1 cellular context compared by ENCODE assay signal in the genomic region with DNA sequence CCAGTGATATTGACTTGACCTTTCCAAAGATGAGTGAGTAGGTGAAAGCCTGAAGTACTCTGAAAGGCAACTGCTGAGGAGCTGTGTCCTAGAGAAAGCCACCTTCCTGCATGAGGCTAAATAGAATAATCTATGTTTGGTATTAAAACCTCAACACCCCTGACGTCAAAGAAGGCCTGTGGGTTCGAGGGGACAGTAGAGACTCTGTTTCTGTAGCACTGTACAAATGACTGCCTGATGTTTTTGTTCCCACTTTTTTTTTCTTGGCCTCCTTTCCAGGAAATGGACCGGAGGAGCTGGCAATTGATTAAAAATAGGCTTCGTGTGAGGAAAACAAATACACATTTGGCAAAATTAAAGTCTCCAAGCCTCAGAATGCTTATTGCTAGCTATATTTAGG.
TF ChIP-seq lines count a peak whose summit lies in the region.

No MANE protein-coding gene starts in this region.

TF ChIP-seq in HepG2, 621 proteins besides CTCF, POLR2A, EP300 and RAD21:
- TF ChIP-seq KMT2B (CRISPR knock-in tag; IDR thresholded peaks at IDR 0.05) (no peak), ZNF883 (CRISPR knock-in tag; IDR thresholded peaks at IDR 0.05; ENCODE audit: not compliant biosample characterization) (no peak), ZNF746 (CRISPR knock-in tag; IDR thresholded peaks at IDR 0.05) (no peak), FOXK1 (CRISPR knock-in tag; IDR thresholded peaks at IDR 0.05; ENCODE audit: borderline replicate concordance, low read depth) (no peak), FOSL1 (CRISPR knock-in tag; IDR thresholded peaks at IDR 0.05; ENCODE audit: borderline replicate concordance) (no peak), MEIS1 (CRISPR knock-in tag; IDR thresholded peaks at IDR 0.05; ENCODE audit: borderline replicate concordance) (no peak), SRSF9 (IDR thresholded peaks at IDR 0.05; ENCODE audit: borderline replicate concordance, insufficient read depth, low read depth, low read length, poor library complexity, severe bottlenecking) (no peak), GZF1 (CRISPR knock-in tag; IDR thresholded peaks at IDR 0.05) (no peak), CHD4 (IDR thresholded peaks at IDR 0.05; ENCODE audit: borderline replicate concordance, low read length) (no peak), U2AF1 (optimal IDR thresholded peaks at IDR 0.05; ENCODE audit: low read depth, low read length) (no peak), ZNF672 (CRISPR knock-in tag; IDR thresholded peaks at IDR 0.05) (no peak), XRCC5 (optimal IDR thresholded peaks at IDR 0.05; ENCODE audit: low read length) (no peak)
- TF ChIP-seq, protein P1, sequence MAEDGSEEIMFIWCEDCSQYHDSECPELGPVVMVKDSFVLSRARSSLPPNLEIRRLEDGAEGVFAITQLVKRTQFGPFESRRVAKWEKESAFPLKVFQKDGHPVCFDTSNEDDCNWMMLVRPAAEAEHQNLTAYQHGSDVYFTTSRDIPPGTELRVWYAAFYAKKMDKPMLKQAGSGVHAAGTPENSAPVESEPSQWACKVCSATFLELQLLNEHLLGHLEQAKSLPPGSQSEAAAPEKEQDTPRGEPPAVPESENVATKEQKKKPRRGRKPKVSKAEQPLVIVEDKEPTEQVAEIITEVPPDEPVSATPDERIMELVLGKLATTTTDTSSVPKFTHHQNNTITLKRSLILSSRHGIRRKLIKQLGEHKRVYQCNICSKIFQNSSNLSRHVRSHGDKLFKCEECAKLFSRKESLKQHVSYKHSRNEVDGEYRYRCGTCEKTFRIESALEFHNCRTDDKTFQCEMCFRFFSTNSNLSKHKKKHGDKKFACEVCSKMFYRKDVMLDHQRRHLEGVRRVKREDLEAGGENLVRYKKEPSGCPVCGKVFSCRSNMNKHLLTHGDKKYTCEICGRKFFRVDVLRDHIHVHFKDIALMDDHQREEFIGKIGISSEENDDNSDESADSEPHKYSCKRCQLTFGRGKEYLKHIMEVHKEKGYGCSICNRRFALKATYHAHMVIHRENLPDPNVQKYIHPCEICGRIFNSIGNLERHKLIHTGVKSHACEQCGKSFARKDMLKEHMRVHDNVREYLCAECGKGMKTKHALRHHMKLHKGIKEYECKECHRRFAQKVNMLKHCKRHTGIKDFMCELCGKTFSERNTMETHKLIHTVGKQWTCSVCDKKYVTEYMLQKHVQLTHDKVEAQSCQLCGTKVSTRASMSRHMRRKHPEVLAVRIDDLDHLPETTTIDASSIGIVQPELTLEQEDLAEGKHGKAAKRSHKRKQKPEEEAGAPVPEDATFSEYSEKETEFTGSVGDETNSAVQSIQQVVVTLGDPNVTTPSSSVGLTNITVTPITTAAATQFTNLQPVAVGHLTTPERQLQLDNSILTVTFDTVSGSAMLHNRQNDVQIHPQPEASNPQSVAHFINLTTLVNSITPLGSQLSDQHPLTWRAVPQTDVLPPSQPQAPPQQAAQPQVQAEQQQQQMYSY (CRISPR knock-in tag; IDR thresholded peaks at IDR 0.05), result no peak
- TF ChIP-seq, protein P2, sequence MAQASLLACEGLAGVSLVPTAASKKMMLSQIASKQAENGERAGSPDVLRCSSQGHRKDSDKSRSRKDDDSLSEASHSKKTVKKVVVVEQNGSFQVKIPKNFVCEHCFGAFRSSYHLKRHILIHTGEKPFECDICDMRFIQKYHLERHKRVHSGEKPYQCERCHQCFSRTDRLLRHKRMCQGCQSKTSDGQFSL (CRISPR knock-in tag; IDR thresholded peaks at IDR 0.05), result no peak
- TF ChIP-seq, protein P3, sequence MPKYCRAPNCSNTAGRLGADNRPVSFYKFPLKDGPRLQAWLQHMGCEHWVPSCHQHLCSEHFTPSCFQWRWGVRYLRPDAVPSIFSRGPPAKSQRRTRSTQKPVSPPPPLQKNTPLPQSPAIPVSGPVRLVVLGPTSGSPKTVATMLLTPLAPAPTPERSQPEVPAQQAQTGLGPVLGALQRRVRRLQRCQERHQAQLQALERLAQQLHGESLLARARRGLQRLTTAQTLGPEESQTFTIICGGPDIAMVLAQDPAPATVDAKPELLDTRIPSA (CRISPR knock-in tag; IDR thresholded peaks at IDR 0.05; ENCODE audit: borderline replicate concordance), result no peak
- TF ChIP-seq, protein P4, sequence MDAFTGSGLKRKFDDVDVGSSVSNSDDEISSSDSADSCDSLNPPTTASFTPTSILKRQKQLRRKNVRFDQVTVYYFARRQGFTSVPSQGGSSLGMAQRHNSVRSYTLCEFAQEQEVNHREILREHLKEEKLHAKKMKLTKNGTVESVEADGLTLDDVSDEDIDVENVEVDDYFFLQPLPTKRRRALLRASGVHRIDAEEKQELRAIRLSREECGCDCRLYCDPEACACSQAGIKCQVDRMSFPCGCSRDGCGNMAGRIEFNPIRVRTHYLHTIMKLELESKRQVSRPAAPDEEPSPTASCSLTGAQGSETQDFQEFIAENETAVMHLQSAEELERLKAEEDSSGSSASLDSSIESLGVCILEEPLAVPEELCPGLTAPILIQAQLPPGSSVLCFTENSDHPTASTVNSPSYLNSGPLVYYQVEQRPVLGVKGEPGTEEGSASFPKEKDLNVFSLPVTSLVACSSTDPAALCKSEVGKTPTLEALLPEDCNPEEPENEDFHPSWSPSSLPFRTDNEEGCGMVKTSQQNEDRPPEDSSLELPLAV (CRISPR knock-in tag; conservative IDR thresholded peaks at IDR 0.05; ENCODE audit: low read depth), result no peak
- TF ChIP-seq, protein P5, sequence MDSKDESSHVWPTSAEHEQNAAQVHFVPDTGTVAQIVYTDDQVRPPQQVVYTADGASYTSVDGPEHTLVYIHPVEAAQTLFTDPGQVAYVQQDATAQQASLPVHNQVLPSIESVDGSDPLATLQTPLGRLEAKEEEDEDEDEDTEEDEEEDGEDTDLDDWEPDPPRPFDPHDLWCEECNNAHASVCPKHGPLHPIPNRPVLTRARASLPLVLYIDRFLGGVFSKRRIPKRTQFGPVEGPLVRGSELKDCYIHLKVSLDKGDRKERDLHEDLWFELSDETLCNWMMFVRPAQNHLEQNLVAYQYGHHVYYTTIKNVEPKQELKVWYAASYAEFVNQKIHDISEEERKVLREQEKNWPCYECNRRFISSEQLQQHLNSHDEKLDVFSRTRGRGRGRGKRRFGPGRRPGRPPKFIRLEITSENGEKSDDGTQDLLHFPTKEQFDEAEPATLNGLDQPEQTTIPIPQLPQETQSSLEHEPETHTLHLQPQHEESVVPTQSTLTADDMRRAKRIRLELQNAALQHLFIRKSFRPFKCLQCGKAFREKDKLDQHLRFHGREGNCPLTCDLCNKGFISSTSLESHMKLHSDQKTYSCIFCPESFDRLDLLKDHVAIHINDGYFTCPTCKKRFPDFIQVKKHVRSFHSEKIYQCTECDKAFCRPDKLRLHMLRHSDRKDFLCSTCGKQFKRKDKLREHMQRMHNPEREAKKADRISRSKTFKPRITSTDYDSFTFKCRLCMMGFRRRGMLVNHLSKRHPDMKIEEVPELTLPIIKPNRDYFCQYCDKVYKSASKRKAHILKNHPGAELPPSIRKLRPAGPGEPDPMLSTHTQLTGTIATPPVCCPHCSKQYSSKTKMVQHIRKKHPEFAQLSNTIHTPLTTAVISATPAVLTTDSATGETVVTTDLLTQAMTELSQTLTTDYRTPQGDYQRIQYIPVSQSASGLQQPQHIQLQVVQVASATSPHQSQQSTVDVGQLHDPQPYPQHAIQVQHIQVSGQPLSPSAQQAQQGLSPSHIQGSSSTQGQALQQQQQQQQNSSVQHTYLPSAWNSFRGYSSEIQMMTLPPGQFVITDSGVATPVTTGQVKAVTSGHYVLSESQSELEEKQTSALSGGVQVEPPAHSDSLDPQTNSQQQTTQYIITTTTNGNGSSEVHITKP (CRISPR knock-in tag; IDR thresholded peaks at IDR 0.05; ENCODE audit: low read depth), result no peak
